Comparison of ENCODE assay signal across 10 cellular contexts in genomic region chr6:100078509-100078908, GRCh38.
DNase-seq lines count a peak whose midpoint lies in the region; ATAC-seq and TF ChIP-seq lines count a peak whose summit lies in the region.
"Had no signal": no experiment of that assay in that cellular context is flagged by ENCODE, and none has a peak within 500 bp of the region (broad histone marks: within the 10 kb centered on the region; RNA-seq: fewer than 3 reads in every experiment).

No MANE protein-coding gene starts in this region.

- POLR2A ChIA-PET in activated CD4-positive, alpha-beta T cell treated with anti-CD3 and anti-CD28 coated beads for 36 hours (lab: Charles Lee) = no interaction called here
- POLR2A ChIA-PET in HEK293T (lab: Yijun Ruan, JAX) = no interaction called here

- CTCF ChIA-PET in activated CD4-positive, alpha-beta T cell treated with anti-CD3 and anti-CD28 coated beads for 36 hours (lab: Charles Lee) = no interaction called here
- CTCF ChIA-PET in HEK293T (lab: Yijun Ruan, JAX) = no interaction called here

- no peaks in the 10 kb centered on the region for H3K36me3 ChIP-seq in MG63
- H3K36me3 ChIP-seq: neutrophil had no signal

- no peak for ATAC-seq in activated CD4-positive, alpha-beta T cell treated with anti-CD3 and anti-CD28 coated beads for 36 hours
- ATAC-seq in stimulated activated memory B cell treated with anti-CD40 and anti-IgM and Interleukin-4, amounts not matched to agents 10 μg/mL and 1 μg/mL and 100 μg/mL, for 72 hours = peak; percentile 55
- ATAC-seq in HG03108 (IDR thresholded peaks at IDR 0.05; ENCODE audit: unreplicated experiment) = no peak

- H3K4me3 Mint-ChIP-seq in activated CD4-positive, alpha-beta T cell treated with anti-CD3 and anti-CD28 coated beads for 36 hours = no peak overlapping the region
- H3K4me3 Mint-ChIP-seq in stimulated activated memory B cell treated with anti-CD40 and anti-IgM and Interleukin-4, amounts not matched to agents 10 μg/mL and 1 μg/mL and 100 μg/mL, for 72 hours = no peak overlapping the region
- H3K4me3 Mint-ChIP-seq: activated naive CD8-positive, alpha-beta T cell had no signal

- no peaks in the 10 kb centered on the region for H3K9me3 Mint-ChIP-seq in activated CD4-positive, alpha-beta T cell treated with anti-CD3 and anti-CD28 coated beads for 36 hours (ENCODE audit: low read depth)
- no peaks in the 10 kb centered on the region for H3K9me3 Mint-ChIP-seq in stimulated activated memory B cell treated with anti-CD40 and anti-IgM and Interleukin-4, amounts not matched to agents 10 μg/mL and 1 μg/mL and 100 μg/mL, for 72 hours

- H3K27me3 Mint-ChIP-seq in activated CD4-positive, alpha-beta T cell treated with anti-CD3 and anti-CD28 coated beads for 36 hours = peaks cover 3% of the 10 kb centered on the region
- H3K27me3 Mint-ChIP-seq in stimulated activated memory B cell treated with anti-CD40 and anti-IgM and Interleukin-4, amounts not matched to agents 10 μg/mL and 1 μg/mL and 100 μg/mL, for 72 hours = peaks cover 8% of the 10 kb centered on the region

- H3K27me3 ChIP-seq in MG63 = no peaks in the 10 kb centered on the region
- H3K27me3 ChIP-seq: neutrophil had no signal

- intact Hi-C loops in activated CD4-positive, alpha-beta T cell treated with anti-CD3 and anti-CD28 coated beads for 36 hours (cut with DNase I, micrococcal nuclease) = no loop called here

- DNase-seq in activated CD4-positive, alpha-beta T cell treated with anti-CD3 and anti-CD28 coated beads for 36 hours = peak; percentile 6
- no peak for DNase-seq in activated CD4-positive, alpha-beta T cell treated with anti-CD3 and anti-CD28 coated beads, Interleukin-2, amount 50 U/mL, for 48 hours
- peak; percentile 75 for DNase-seq in MG63
- peak; percentile 22 for DNase-seq in epithelial cell of prostate (ENCODE audit: low read depth, low spot score)
- no peak for DNase-seq in HEK293T (ENCODE audit: extremely low spot score)
- DNase-seq in NCI-H1694 treated with DMSO at 0.1 percent for 48 hours (lab: John Stamatoyannopoulos, UW) = no peak

- no peaks in the 10 kb centered on the region for H3K36me3 Mint-ChIP-seq in activated CD4-positive, alpha-beta T cell treated with anti-CD3 and anti-CD28 coated beads for 36 hours (ENCODE audit: low read depth)
- H3K36me3 Mint-ChIP-seq in stimulated activated memory B cell treated with anti-CD40 and anti-IgM and Interleukin-4, amounts not matched to agents 10 μg/mL and 1 μg/mL and 100 μg/mL, for 72 hours = no peaks in the 10 kb centered on the region
- H3K36me3 Mint-ChIP-seq: activated naive CD8-positive, alpha-beta T cell had no signal

- H3K9me3 ChIP-seq in MG63 = no peaks in the 10 kb centered on the region
- H3K9me3 ChIP-seq: neutrophil had no signal

- H3K4me3 ChIP-seq in MG63 = no peak overlapping the region

- no peaks in the 10 kb centered on the region for H3K4me1 Mint-ChIP-seq in activated CD4-positive, alpha-beta T cell treated with anti-CD3 and anti-CD28 coated beads for 36 hours
- no peaks in the 10 kb centered on the region for H3K4me1 Mint-ChIP-seq in stimulated activated memory B cell treated with anti-CD40 and anti-IgM and Interleukin-4, amounts not matched to agents 10 μg/mL and 1 μg/mL and 100 μg/mL, for 72 hours

- no peak overlapping the region for H3K27ac Mint-ChIP-seq in activated CD4-positive, alpha-beta T cell treated with anti-CD3 and anti-CD28 coated beads for 36 hours
- no peak overlapping the region for H3K27ac Mint-ChIP-seq in stimulated activated memory B cell treated with anti-CD40 and anti-IgM and Interleukin-4, amounts not matched to agents 10 μg/mL and 1 μg/mL and 100 μg/mL, for 72 hours
- H3K27ac Mint-ChIP-seq: activated naive CD8-positive, alpha-beta T cell had no signal

- no peak overlapping the region for H3K27ac ChIP-seq in epithelial cell of prostate
- H3K27ac ChIP-seq: neutrophil had no signal

TF ChIP-seq in HEK293T, 16 proteins besides CTCF, POLR2A, EP300 and RAD21:
- TF ChIP-seq LEF1 (IDR thresholded peaks at IDR 0.05; ENCODE audit: borderline replicate concordance) (no peak), TARDBP (IDR thresholded peaks at IDR 0.05) (no peak), L3MBTL2 (conservative IDR thresholded peaks at IDR 0.05) (no peak), PKNOX1 (IDR thresholded peaks at IDR 0.05) (no peak), SP1 (IDR thresholded peaks at IDR 0.05) (no peak), BHLHE40 (IDR thresholded peaks at IDR 0.05; ENCODE audit: borderline replicate concordance) (no peak), ARNT (IDR thresholded peaks at IDR 0.05) (no peak), HDGF (IDR thresholded peaks at IDR 0.05; ENCODE audit: borderline replicate concordance) (no peak)

Comparison
In these comparisons a context has a peak if more than half of its experiments do, and no peak if none do; other contexts are left out.
1. DNase-seq: peak in activated CD4-positive, alpha-beta T cell treated with anti-CD3 and anti-CD28 coated beads for 36 hours (single experiment), MG63 (single experiment) and epithelial cell of prostate (single experiment); none in activated CD4-positive, alpha-beta T cell treated with anti-CD3 and anti-CD28 coated beads, Interleukin-2, amount 50 U/mL, for 48 hours (0 of 2), HEK293T (single experiment) and NCI-H1694 treated with DMSO at 0.1 percent for 48 hours (single experiment).